ENCODE assay signal across 1 cellular context in the genomic region with DNA sequence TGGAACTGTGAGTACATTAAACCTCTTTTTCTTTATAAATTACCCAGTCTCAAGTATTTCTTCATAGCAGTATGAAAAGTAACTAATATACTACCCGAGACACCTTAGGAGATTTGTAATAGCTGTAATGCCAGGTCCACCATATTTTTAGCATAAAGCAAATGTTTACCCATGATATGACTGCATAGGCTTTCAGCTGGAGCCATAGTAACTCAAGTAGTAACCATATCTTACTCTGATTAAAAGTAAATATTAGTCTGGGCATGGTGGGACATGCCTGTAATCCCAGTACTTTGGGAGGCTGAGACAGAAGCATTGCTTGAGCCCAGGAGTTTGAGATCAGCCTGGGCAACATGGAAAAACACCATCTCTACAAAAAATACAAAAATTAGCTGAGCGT. TPM values are rescaled to one million over a fixed set of nuclear protein-coding genes. Genes with fewer than 3 reads are reported as not detected.
"Had no signal": no experiment of that assay in that cellular context is flagged by ENCODE, and none has a peak within 500 bp of the region (broad histone marks: within the 10 kb centered on the region; RNA-seq: fewer than 3 reads in every experiment).

No MANE protein-coding gene starts in this region.

RNA-seq across cellular contexts. Expression of a gene that starts 52.4 kb away (rescaled TPM):
- total RNA-seq: lung microvascular endothelial cell had no signal
